Comparison of ENCODE assay signal across 8 cellular contexts in genomic region chr9:3508078-3508431, GRCh38. TPM values are rescaled to one million over a fixed set of nuclear protein-coding genes. Genes with fewer than 3 reads are reported as not detected.
A peak's percentile ranks its signal among the peaks of the same experiment; 100 is the strongest.
DNase-seq lines count a peak whose midpoint lies in the region; ATAC-seq and TF ChIP-seq lines count a peak whose summit lies in the region.

No MANE protein-coding gene starts in this region.

- H3K4me1 ChIP-seq in mammary epithelial cell (ENCODE audit: insufficient read depth, low read length): no peaks in the 10 kb centered on the region
- no peaks in the 10 kb centered on the region for H3K4me1 ChIP-seq in Peyer's patch

- no peaks in the 10 kb centered on the region for H3K9me3 Mint-ChIP-seq in activated CD4-positive, alpha-beta memory T cell treated with anti-CD3 and anti-CD28 coated beads for 36 hours
- H3K9me3 Mint-ChIP-seq in activated CD4-positive, alpha-beta memory T cell treated with anti-CD3 and anti-CD28 coated beads, Interleukin-2, amount 10 ng/mL, durations not matched to agents 7 days and 5 days: no peaks in the 10 kb centered on the region

- no peak for TF ChIP-seq POLR2A in Peyer's patch (IDR thresholded peaks at IDR 0.05)

- H3K4me2 ChIP-seq in mammary epithelial cell (ENCODE audit: insufficient read depth, low read depth, low read length): peak overlapping the region; percentile 81

- dilution Hi-C loops in mammary epithelial cell (cut with HindIII; ENCODE audit: low sequenced_read_pairs): no loop called here

- peaks cover 3% of the 10 kb centered on the region for H3K79me2 ChIP-seq in mammary epithelial cell (ENCODE audit: insufficient read depth, low read length)

- H3K4me3 ChIP-seq in mammary epithelial cell (replicated peaks in 1 of 3; ENCODE audit: insufficient read depth in 1 of 3, low read depth in 2 of 3, low read length in 3 of 3): peak overlapping the region in 2 of 3 experiments; percentile 58 to 60
- no peak overlapping the region for H3K4me3 ChIP-seq in Peyer's patch

- no TSS peak for BruUV-seq in mammary epithelial cell (replicated peaks; lab: Mats Ljungman, UMichigan)

- POLR2A ChIA-PET in activated CD4-positive, alpha-beta memory T cell treated with anti-CD3 and anti-CD28 coated beads for 36 hours (lab: Charles Lee): interaction anchor here (2.0 kb wide), 1 partner anchor 19 kb away, joined by 11 read pairs; the partner anchor contains the start of gene RFX3
- POLR2A ChIA-PET in activated CD4-positive, alpha-beta memory T cell treated with anti-CD3 and anti-CD28 coated beads, Interleukin-2, amount 10 ng/mL, durations not matched to agents 7 days and 5 days (lab: Charles Lee): interaction anchor here (2.5 to 2.8 kb wide), 2 partner anchors 16 to 19 kb away, joined by 9 to 21 read pairs; partner anchors contain the start of gene RFX3

- DNase-seq in activated CD4-positive, alpha-beta memory T cell treated with anti-CD3 and anti-CD28 coated beads for 36 hours: no peak
- no peak for DNase-seq in activated CD4-positive, alpha-beta memory T cell treated with anti-CD3 and anti-CD28 coated beads, Interleukin-2, amount 10 ng/mL, durations not matched to agents 7 days and 5 days
- no peak for DNase-seq in mammary epithelial cell
- DNase-seq in stimulated activated naive CD8-positive, alpha-beta T cell treated with anti-CD3 and anti-CD28 coated beads, Interleukin-15, Interleukin-2, amounts not matched to agents 100 U/mL and 50 U/mL, for 24 hours: no peak
- DNase-seq in AML-193 (lab: John Stamatoyannopoulos, UW): no peak
- DNase-seq in Peyer's patch: no peak

- peaks cover 47% of the 10 kb centered on the region for H3K4me1 Mint-ChIP-seq in activated CD4-positive, alpha-beta memory T cell treated with anti-CD3 and anti-CD28 coated beads for 36 hours (ENCODE audit: low read depth)
- peaks cover 19% of the 10 kb centered on the region for H3K4me1 Mint-ChIP-seq in activated CD4-positive, alpha-beta memory T cell treated with anti-CD3 and anti-CD28 coated beads, Interleukin-2, amount 10 ng/mL, durations not matched to agents 7 days and 5 days

- H3K27me3 ChIP-seq in mammary epithelial cell (ENCODE audit: insufficient read depth, low read length) (no peaks in the 10 kb centered on the region), Peyer's patch (no peaks in the 10 kb centered on the region)

- H3K36me3 Mint-ChIP-seq in activated CD4-positive, alpha-beta memory T cell treated with anti-CD3 and anti-CD28 coated beads for 36 hours: peaks cover 2% of the 10 kb centered on the region
- H3K36me3 Mint-ChIP-seq in activated CD4-positive, alpha-beta memory T cell treated with anti-CD3 and anti-CD28 coated beads, Interleukin-2, amount 10 ng/mL, durations not matched to agents 7 days and 5 days (ENCODE audit: low read depth): peaks cover 8% of the 10 kb centered on the region

- CTCF ChIA-PET in activated CD4-positive, alpha-beta memory T cell treated with anti-CD3 and anti-CD28 coated beads for 36 hours (lab: Charles Lee): no interaction called here
- CTCF ChIA-PET in activated CD4-positive, alpha-beta memory T cell treated with anti-CD3 and anti-CD28 coated beads, Interleukin-2, amount 10 ng/mL, durations not matched to agents 7 days and 5 days (lab: Charles Lee): interaction anchor here (0.9 kb wide), 1 partner anchor 67 kb away, joined by 3 read pairs; no protein-coding TSS in a partner anchor
- CTCF ChIA-PET in mammary epithelial cell (lab: Charles Lee; ENCODE audit: low non-redundant PET): interaction anchor here (0.6 kb wide), 1 partner anchor 9 kb away, joined by 3 read pairs; no protein-coding TSS in a partner anchor

- H3K27ac ChIP-seq in mammary epithelial cell (ENCODE audit: insufficient read depth, low read depth, low read length) (peak overlapping the region; percentile 93), Peyer's patch (peak overlapping the region in 1 of 4 donors; percentile 16)

- no peak overlapping the region for H2AFZ ChIP-seq in mammary epithelial cell (ENCODE audit: low read depth, low read length)

- H3K4me3 Mint-ChIP-seq in activated CD4-positive, alpha-beta memory T cell treated with anti-CD3 and anti-CD28 coated beads for 36 hours: peak overlapping the region; percentile 44
- H3K4me3 Mint-ChIP-seq in activated CD4-positive, alpha-beta memory T cell treated with anti-CD3 and anti-CD28 coated beads, Interleukin-2, amount 10 ng/mL, durations not matched to agents 7 days and 5 days: no peak overlapping the region

- H3K9me3 ChIP-seq in mammary epithelial cell (replicated peaks; ENCODE audit: insufficient read depth, low read length): no peaks in the 10 kb centered on the region
- no peaks in the 10 kb centered on the region for H3K9me3 ChIP-seq in Peyer's patch

- intact Hi-C loops in activated CD4-positive, alpha-beta memory T cell treated with anti-CD3 and anti-CD28 coated beads for 36 hours (cut with micrococcal nuclease): loop anchor here (1.0 kb wide), 2 partner anchors 16 to 31 kb away; no protein-coding TSS in a partner anchor
- intact Hi-C loops in mammary epithelial cell (cut with micrococcal nuclease): loop anchor here (1.0 to 2.0 kb wide), 2 partner anchors 18 to 663 kb away; partner anchors contain the start of genes PUM3 and RFX3

- ATAC-seq in HG03439 (IDR thresholded peaks at IDR 0.05; ENCODE audit: unreplicated experiment): peak; percentile 14
- peak; percentile 19 for ATAC-seq in stimulated activated naive CD8-positive, alpha-beta T cell treated with anti-CD3 and anti-CD28 coated beads, Interleukin-15, Interleukin-2, amounts not matched to agents 100 U/mL and 50 U/mL, for 24 hours
- ATAC-seq in GM21381 (IDR thresholded peaks at IDR 0.05; ENCODE audit: unreplicated experiment): no peak

- WGBS in mammary epithelial cell (ENCODE audit: low coverage, missing lambda C conversion rate): 38% methylated on average over 2 of the region's 2 CpGs

- no peaks in the 10 kb centered on the region for H3K27me3 Mint-ChIP-seq in activated CD4-positive, alpha-beta memory T cell treated with anti-CD3 and anti-CD28 coated beads for 36 hours
- H3K27me3 Mint-ChIP-seq in activated CD4-positive, alpha-beta memory T cell treated with anti-CD3 and anti-CD28 coated beads, Interleukin-2, amount 10 ng/mL, durations not matched to agents 7 days and 5 days: no peaks in the 10 kb centered on the region

- peak overlapping the region; percentile 82 for H3K9ac ChIP-seq in mammary epithelial cell (ENCODE audit: insufficient read depth, low read length)

- TF ChIP-seq CTCF in mammary epithelial cell (conservative IDR thresholded peaks at IDR 0.05 in 1 of 2, IDR thresholded peaks at IDR 0.05 in 1 of 2; ENCODE audit: extremely low read depth in 1 of 2, insufficient read depth in 1 of 2, low read depth in 1 of 2, low read length in 2 of 2) (no peak), Peyer's patch (IDR thresholded peaks at IDR 0.05) (no peak)

- no peaks in the 10 kb centered on the region for H4K20me1 ChIP-seq in mammary epithelial cell (ENCODE audit: insufficient read depth, low read length)

- in situ Hi-C loops in mammary epithelial cell (cut with MboI; ENCODE audit: low sequenced_read_pairs in 2 of 2): no loop called here

- H3K27ac Mint-ChIP-seq in activated CD4-positive, alpha-beta memory T cell treated with anti-CD3 and anti-CD28 coated beads for 36 hours: peak overlapping the region; percentile 60
- no peak overlapping the region for H3K27ac Mint-ChIP-seq in activated CD4-positive, alpha-beta memory T cell treated with anti-CD3 and anti-CD28 coated beads, Interleukin-2, amount 10 ng/mL, durations not matched to agents 7 days and 5 days

- H3K36me3 ChIP-seq in mammary epithelial cell (ENCODE audit: insufficient read depth, low read length): no peaks in the 10 kb centered on the region
- no peaks in the 10 kb centered on the region for H3K36me3 ChIP-seq in Peyer's patch

RNA-seq across cellular contexts. Expression of gene RFX3, which starts 17.7 kb away (rescaled TPM):
- total RNA-seq in activated CD4-positive, alpha-beta memory T cell treated with anti-CD3 and anti-CD28 coated beads for 36 hours: 10 to 100 TPM; 12.2 to 13.4 TPM
- 10 to 100 TPM; 13.3 to 13.8 TPM for total RNA-seq in activated CD4-positive, alpha-beta memory T cell treated with anti-CD3 and anti-CD28 coated beads, Interleukin-2, amount 10 ng/mL, durations not matched to agents 7 days and 5 days
- 1 to 10 TPM; 2.3 to 7.9 TPM for total RNA-seq in mammary epithelial cell
- polyA plus RNA-seq in mammary epithelial cell: 1.5 TPM
- polyA minus RNA-seq in mammary epithelial cell: 49.7 TPM
- total RNA-seq in Peyer's patch: 10 to 100 TPM in 2 of 4 donors, 1 to 10 TPM in 2; 3.9 to 31.4 (median 9.5) TPM

Comparison
In these comparisons a context has a peak if more than half of its experiments do, and no peak if none do; other contexts are left out.
1. H3K4me3 ChIP-seq: peak in mammary epithelial cell (2 of 3); none in Peyer's patch (0 of 4).